ENCODE assay signal across 2 cellular contexts in genomic region chr17:80096531-80097306, GRCh38.
TF ChIP-seq lines count a peak whose summit lies in the region.

No MANE protein-coding gene starts in this region.

TF ChIP-seq in IMR-90, 13 proteins besides CTCF, POLR2A, EP300 and RAD21:
- no peak for TF ChIP-seq MXI1 (IDR thresholded peaks at IDR 0.05; ENCODE audit: borderline replicate concordance, low read depth, low read length)
- TF ChIP-seq FOS (IDR thresholded peaks at IDR 0.05; ENCODE audit: low read depth, low read length): no peak
- TF ChIP-seq, protein P1, sequence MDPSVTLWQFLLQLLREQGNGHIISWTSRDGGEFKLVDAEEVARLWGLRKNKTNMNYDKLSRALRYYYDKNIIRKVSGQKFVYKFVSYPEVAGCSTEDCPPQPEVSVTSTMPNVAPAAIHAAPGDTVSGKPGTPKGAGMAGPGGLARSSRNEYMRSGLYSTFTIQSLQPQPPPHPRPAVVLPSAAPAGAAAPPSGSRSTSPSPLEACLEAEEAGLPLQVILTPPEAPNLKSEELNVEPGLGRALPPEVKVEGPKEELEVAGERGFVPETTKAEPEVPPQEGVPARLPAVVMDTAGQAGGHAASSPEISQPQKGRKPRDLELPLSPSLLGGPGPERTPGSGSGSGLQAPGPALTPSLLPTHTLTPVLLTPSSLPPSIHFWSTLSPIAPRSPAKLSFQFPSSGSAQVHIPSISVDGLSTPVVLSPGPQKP (IDR thresholded peaks at IDR 0.05; ENCODE audit: borderline replicate concordance, low read depth, low read length): no peak
- TF ChIP-seq, protein P2, sequence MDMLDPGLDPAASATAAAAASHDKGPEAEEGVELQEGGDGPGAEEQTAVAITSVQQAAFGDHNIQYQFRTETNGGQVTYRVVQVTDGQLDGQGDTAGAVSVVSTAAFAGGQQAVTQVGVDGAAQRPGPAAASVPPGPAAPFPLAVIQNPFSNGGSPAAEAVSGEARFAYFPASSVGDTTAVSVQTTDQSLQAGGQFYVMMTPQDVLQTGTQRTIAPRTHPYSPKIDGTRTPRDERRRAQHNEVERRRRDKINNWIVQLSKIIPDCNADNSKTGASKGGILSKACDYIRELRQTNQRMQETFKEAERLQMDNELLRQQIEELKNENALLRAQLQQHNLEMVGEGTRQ (IDR thresholded peaks at IDR 0.05; ENCODE audit: low read depth, low read length): no peak
- TF ChIP-seq RFX5 (IDR thresholded peaks at IDR 0.05; ENCODE audit: low read depth, low read length): no peak
- no peak for TF ChIP-seq CEBPB (IDR thresholded peaks at IDR 0.05; ENCODE audit: low read depth, low read length)
- no peak for TF ChIP-seq NFE2L2 (IDR thresholded peaks at IDR 0.05; ENCODE audit: low read depth, low read length)
- no peak for TF ChIP-seq MAZ (IDR thresholded peaks at IDR 0.05; ENCODE audit: borderline replicate concordance, low read depth, low read length)
- TF ChIP-seq CHD1 (IDR thresholded peaks at IDR 0.05; ENCODE audit: low read depth, low read length): no peak
- no peak for TF ChIP-seq SMC3 (IDR thresholded peaks at IDR 0.05; ENCODE audit: low read depth, low read length)
- no peak for TF ChIP-seq MAFK (IDR thresholded peaks at IDR 0.05; ENCODE audit: low read depth, low read length)
- no peak for TF ChIP-seq RCOR1 (IDR thresholded peaks at IDR 0.05; ENCODE audit: insufficient replicate concordance, low read length)
- TF ChIP-seq BHLHE40 (IDR thresholded peaks at IDR 0.05; ENCODE audit: low read depth, low read length): no peak

TF ChIP-seq in H1, 55 proteins besides CTCF, POLR2A, EP300 and RAD21:
- TF ChIP-seq RNF2 (IDR thresholded peaks at IDR 0.05; ENCODE audit: borderline replicate concordance, low read depth, low read length, missing control alignments, poor library complexity, severe bottlenecking) (no peak), HDAC6 (IDR thresholded peaks at IDR 0.05; ENCODE audit: low read depth, low read length) (no peak), SIN3A (conservative IDR thresholded peaks at IDR 0.05 in 1 of 2, IDR thresholded peaks at IDR 0.05 in 1 of 2; ENCODE audit: low read depth in 1 of 2, low read length in 2 of 2) (no peak), ZNF274 (IDR thresholded peaks at IDR 0.05; ENCODE audit: borderline replicate concordance, extremely low read depth, low read length) (no peak), EGR1 (IDR thresholded peaks at IDR 0.05; ENCODE audit: borderline replicate concordance, low read depth, low read length) (no peak), RXRA (IDR thresholded peaks at IDR 0.05; ENCODE audit: insufficient read depth, low read depth, low read length) (no peak), EZH2 (IDR thresholded peaks at IDR 0.05; ENCODE audit: low read depth, low read length, severe bottlenecking) (no peak), SP2 (IDR thresholded peaks at IDR 0.05; ENCODE audit: low read length) (no peak), KDM4A (IDR thresholded peaks at IDR 0.05; ENCODE audit: low read depth, low read length, severe bottlenecking) (no peak), SP4 (IDR thresholded peaks at IDR 0.05; ENCODE audit: low read length) (no peak), TAF7 (optimal IDR thresholded peaks at IDR 0.05; ENCODE audit: borderline replicate concordance, low read depth, low read length) (no peak), NRF1 (IDR thresholded peaks at IDR 0.05; ENCODE audit: low read depth, low read length) (no peak), SP1 (IDR thresholded peaks at IDR 0.05; ENCODE audit: low read depth, low read length) (no peak), MAX (IDR thresholded peaks at IDR 0.05) (no peak), FOSL1 (IDR thresholded peaks at IDR 0.05; ENCODE audit: insufficient read depth, low read depth, low read length) (no peak), CREB1 (IDR thresholded peaks at IDR 0.05) (no peak)
